Comparison of ENCODE assay signal across 11 cellular contexts in genomic region chr3:105842449-105842848, GRCh38.
"Had no signal": no experiment of that assay in that cellular context is flagged by ENCODE, and none has a peak within 500 bp of the region (broad histone marks: within the 10 kb centered on the region; RNA-seq: fewer than 3 reads in every experiment).

No MANE protein-coding gene starts in this region.

- H3K9me3 ChIP-seq: colonic mucosa, heart right ventricle, transverse colon had no signal

- DNase-seq: activated CD4-positive, alpha-beta T cell treated with anti-CD3 and anti-CD28 coated beads for 4 hours; colonic mucosa; effector CD4-positive, alpha-beta T cell; heart right ventricle; left ventricle myocardium superior; retina; SW 1271; T-helper 9 cell; transverse colon had no signal

- H3K27ac ChIP-seq: colonic mucosa, parathyroid adenoma, skin epidermis had no signal

- H3K36me3 ChIP-seq: colonic mucosa, transverse colon had no signal

- H3K27me3 ChIP-seq: colonic mucosa, heart right ventricle, transverse colon had no signal

- H3K4me3 ChIP-seq: colonic mucosa, heart right ventricle, skin epidermis, transverse colon had no signal
